ENCODE assay signal across 1 cellular context in genomic region chr10:98460837-98461499, GRCh38.
TF ChIP-seq lines count a peak whose summit lies in the region.

No MANE protein-coding gene starts in this region.

TF ChIP-seq in K562, 482 proteins besides CTCF, POLR2A, EP300 and RAD21 (continued from another document and continues in another):
- TF ChIP-seq, protein P1, sequence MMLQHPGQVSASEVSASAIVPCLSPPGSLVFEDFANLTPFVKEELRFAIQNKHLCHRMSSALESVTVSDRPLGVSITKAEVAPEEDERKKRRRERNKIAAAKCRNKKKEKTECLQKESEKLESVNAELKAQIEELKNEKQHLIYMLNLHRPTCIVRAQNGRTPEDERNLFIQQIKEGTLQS (IDR thresholded peaks at IDR 0.05) = peak; percentile 100
- TF ChIP-seq, protein P1 (CRISPR knock-in tag; conservative IDR thresholded peaks at IDR 0.05) = peak; percentile 99
- peak; percentile 53; the same call in 1 of the 2 replicates for TF ChIP-seq PYGO2 (tag; IDR thresholded peaks at IDR 0.05)
- TF ChIP-seq CBFA2T3 (IDR thresholded peaks at IDR 0.05) = peak; percentile 97
- no peak for TF ChIP-seq DIDO1 (tag; IDR thresholded peaks at IDR 0.05; ENCODE audit: low read depth)
- peak; percentile 77 for TF ChIP-seq POLR2AphosphoS5 (IDR thresholded peaks at IDR 0.05; ENCODE audit: control insufficient read depth, insufficient read depth, low read depth, low read length)
- TF ChIP-seq, protein P2, sequence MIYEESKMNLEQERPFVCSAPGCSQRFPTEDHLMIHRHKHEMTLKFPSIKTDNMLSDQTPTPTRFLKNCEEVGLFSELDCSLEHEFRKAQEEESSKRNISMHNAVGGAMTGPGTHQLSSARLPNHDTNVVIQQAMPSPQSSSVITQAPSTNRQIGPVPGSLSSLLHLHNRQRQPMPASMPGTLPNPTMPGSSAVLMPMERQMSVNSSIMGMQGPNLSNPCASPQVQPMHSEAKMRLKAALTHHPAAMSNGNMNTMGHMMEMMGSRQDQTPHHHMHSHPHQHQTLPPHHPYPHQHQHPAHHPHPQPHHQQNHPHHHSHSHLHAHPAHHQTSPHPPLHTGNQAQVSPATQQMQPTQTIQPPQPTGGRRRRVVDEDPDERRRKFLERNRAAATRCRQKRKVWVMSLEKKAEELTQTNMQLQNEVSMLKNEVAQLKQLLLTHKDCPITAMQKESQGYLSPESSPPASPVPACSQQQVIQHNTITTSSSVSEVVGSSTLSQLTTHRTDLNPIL (CRISPR knock-in tag; IDR thresholded peaks at IDR 0.05) = no peak
- no peak for TF ChIP-seq ZC3H8 (IDR thresholded peaks at IDR 0.05)
- TF ChIP-seq HINFP (tag; conservative IDR thresholded peaks at IDR 0.05; ENCODE audit: low read depth) = peak; percentile 99
- TF ChIP-seq, protein P3, sequence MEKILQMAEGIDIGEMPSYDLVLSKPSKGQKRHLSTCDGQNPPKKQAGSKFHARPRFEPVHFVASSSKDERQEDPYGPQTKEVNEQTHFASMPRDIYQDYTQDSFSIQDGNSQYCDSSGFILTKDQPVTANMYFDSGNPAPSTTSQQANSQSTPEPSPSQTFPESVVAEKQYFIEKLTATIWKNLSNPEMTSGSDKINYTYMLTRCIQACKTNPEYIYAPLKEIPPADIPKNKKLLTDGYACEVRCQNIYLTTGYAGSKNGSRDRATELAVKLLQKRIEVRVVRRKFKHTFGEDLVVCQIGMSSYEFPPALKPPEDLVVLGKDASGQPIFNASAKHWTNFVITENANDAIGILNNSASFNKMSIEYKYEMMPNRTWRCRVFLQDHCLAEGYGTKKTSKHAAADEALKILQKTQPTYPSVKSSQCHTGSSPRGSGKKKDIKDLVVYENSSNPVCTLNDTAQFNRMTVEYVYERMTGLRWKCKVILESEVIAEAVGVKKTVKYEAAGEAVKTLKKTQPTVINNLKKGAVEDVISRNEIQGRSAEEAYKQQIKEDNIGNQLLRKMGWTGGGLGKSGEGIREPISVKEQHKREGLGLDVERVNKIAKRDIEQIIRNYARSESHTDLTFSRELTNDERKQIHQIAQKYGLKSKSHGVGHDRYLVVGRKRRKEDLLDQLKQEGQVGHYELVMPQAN (IDR thresholded peaks at IDR 0.05; ENCODE audit: borderline replicate concordance) = no peak
- peak; percentile 87 to 97 for TF ChIP-seq MAZ (CRISPR knock-in tag; conservative IDR thresholded peaks at IDR 0.05 in 1 of 2, IDR thresholded peaks at IDR 0.05 in 1 of 2)
- no peak for TF ChIP-seq ZNF76 (CRISPR knock-in tag; IDR thresholded peaks at IDR 0.05; ENCODE audit: borderline replicate concordance)
- TF ChIP-seq, protein P4, sequence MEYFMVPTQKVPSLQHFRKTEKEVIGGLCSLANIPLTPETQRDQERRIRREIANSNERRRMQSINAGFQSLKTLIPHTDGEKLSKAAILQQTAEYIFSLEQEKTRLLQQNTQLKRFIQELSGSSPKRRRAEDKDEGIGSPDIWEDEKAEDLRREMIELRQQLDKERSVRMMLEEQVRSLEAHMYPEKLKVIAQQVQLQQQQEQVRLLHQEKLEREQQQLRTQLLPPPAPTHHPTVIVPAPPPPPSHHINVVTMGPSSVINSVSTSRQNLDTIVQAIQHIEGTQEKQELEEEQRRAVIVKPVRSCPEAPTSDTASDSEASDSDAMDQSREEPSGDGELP (CRISPR knock-in tag; IDR thresholded peaks at IDR 0.05; ENCODE audit: borderline replicate concordance) = peak; percentile 98
- TF ChIP-seq NCOA2 (IDR thresholded peaks at IDR 0.05; ENCODE audit: partially characterized antibody in 2 of 2) = peak; percentile 55 to 62
- peak; percentile 94 for TF ChIP-seq NCOR1 (IDR thresholded peaks at IDR 0.05)
- peak; percentile 70; the same call in 1 of the 2 replicates for TF ChIP-seq ZNF766 (CRISPR knock-in tag; conservative IDR thresholded peaks at IDR 0.05)
- no peak for TF ChIP-seq SRSF9 (IDR thresholded peaks at IDR 0.05; ENCODE audit: borderline replicate concordance, low read depth, low read length)
- peak; percentile 33; the same call in 1 of the 2 replicates for TF ChIP-seq USF1 (CRISPR knock-in tag; IDR thresholded peaks at IDR 0.05)
- TF ChIP-seq ZNF384 (IDR thresholded peaks at IDR 0.05; ENCODE audit: low read depth, low read length) = no peak
- TF ChIP-seq ETV6 (IDR thresholded peaks at IDR 0.05; ENCODE audit: borderline replicate concordance in 1 of 2, low read depth in 2 of 2, low read length in 1 of 2) = no peak
- TF ChIP-seq ETV6 (CRISPR knock-in tag; IDR thresholded peaks at IDR 0.05; ENCODE audit: borderline replicate concordance) = no peak
- TF ChIP-seq CBFA2T2 (conservative IDR thresholded peaks at IDR 0.05) = peak; percentile 95
- no peak for TF ChIP-seq CBX1 (IDR thresholded peaks at IDR 0.05; ENCODE audit: low read depth)
- TF ChIP-seq ZNF140 (CRISPR knock-in tag; IDR thresholded peaks at IDR 0.05) = no peak
- TF ChIP-seq, protein P5, sequence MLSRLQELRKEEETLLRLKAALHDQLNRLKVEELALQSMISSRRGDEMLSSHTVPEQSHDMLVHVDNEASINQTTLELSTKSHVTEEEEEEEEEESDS (CRISPR knock-in tag; IDR thresholded peaks at IDR 0.05) = no peak
- peak; percentile 93 for TF ChIP-seq ARID3A (IDR thresholded peaks at IDR 0.05; ENCODE audit: borderline replicate concordance, low read depth, low read length)
- TF ChIP-seq ZKSCAN8 (CRISPR knock-in tag; IDR thresholded peaks at IDR 0.05) = peak; percentile 71; the same call in 1 of the 2 replicates
- TF ChIP-seq DEAF1 (CRISPR knock-in tag; IDR thresholded peaks at IDR 0.05) = no peak
- TF ChIP-seq ATF1 (CRISPR knock-in tag; IDR thresholded peaks at IDR 0.05) = no peak
- peak; percentile 94 for TF ChIP-seq ATF1 (tag; IDR thresholded peaks at IDR 0.05)
- 0 out of 2 replicates have a peak, but pooled peaks have one; percentile 30 for TF ChIP-seq GABPB1 (CRISPR knock-in tag; IDR thresholded peaks at IDR 0.05)
- no peak for TF ChIP-seq ZNF217 (CRISPR knock-in tag; IDR thresholded peaks at IDR 0.05)
- TF ChIP-seq, protein P6, sequence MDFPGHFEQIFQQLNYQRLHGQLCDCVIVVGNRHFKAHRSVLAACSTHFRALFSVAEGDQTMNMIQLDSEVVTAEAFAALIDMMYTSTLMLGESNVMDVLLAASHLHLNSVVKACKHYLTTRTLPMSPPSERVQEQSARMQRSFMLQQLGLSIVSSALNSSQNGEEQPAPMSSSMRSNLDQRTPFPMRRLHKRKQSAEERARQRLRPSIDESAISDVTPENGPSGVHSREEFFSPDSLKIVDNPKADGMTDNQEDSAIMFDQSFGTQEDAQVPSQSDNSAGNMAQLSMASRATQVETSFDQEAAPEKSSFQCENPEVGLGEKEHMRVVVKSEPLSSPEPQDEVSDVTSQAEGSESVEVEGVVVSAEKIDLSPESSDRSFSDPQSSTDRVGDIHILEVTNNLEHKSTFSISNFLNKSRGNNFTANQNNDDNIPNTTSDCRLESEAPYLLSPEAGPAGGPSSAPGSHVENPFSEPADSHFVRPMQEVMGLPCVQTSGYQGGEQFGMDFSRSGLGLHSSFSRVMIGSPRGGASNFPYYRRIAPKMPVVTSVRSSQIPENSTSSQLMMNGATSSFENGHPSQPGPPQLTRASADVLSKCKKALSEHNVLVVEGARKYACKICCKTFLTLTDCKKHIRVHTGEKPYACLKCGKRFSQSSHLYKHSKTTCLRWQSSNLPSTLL (IDR thresholded peaks at IDR 0.05) = peak; percentile 99
- TF ChIP-seq MBD2 (IDR thresholded peaks at IDR 0.05; ENCODE audit: borderline replicate concordance, low read depth) = peak; percentile 75
- no peak for TF ChIP-seq PHF8 (IDR thresholded peaks at IDR 0.05; ENCODE audit: borderline replicate concordance, low read length)
- no peak for TF ChIP-seq ELF4 (CRISPR knock-in tag; IDR thresholded peaks at IDR 0.05)
- no peak for TF ChIP-seq LARP7 (IDR thresholded peaks at IDR 0.05)
- TF ChIP-seq SMAD2 (IDR thresholded peaks at IDR 0.05; ENCODE audit: low read depth, low read length) = no peak
- 0 out of 2 replicates have a peak, but pooled peaks have one; percentile 33 for TF ChIP-seq TEAD2 (tag; IDR thresholded peaks at IDR 0.05)
- TF ChIP-seq FOS (IDR thresholded peaks at IDR 0.05; ENCODE audit: extremely low read depth, insufficient read length) = peak; percentile 69
- TF ChIP-seq MCM5 (IDR thresholded peaks at IDR 0.05; ENCODE audit: low read depth) = no peak
- peak; percentile 99 for TF ChIP-seq JUND (IDR thresholded peaks at IDR 0.05; ENCODE audit: borderline replicate concordance, low read depth, low read length)
- TF ChIP-seq JUND (tag; IDR thresholded peaks at IDR 0.05; ENCODE audit: borderline replicate concordance, low read depth, low read length) = peak; percentile 99
- TF ChIP-seq FOXM1 (IDR thresholded peaks at IDR 0.05; ENCODE audit: low read depth) = peak; percentile 84
- TF ChIP-seq FOXM1 (CRISPR knock-in tag; IDR thresholded peaks at IDR 0.05; ENCODE audit: low read depth) = no peak
- 0 out of 2 replicates have a peak, but pooled peaks have one; percentile 32 for TF ChIP-seq TCF7 (IDR thresholded peaks at IDR 0.05; ENCODE audit: borderline replicate concordance)
- TF ChIP-seq EGR1 (conservative IDR thresholded peaks at IDR 0.05) = peak; percentile 58; the same call in 1 of the 2 replicates
- TF ChIP-seq ZNF644 (tag; IDR thresholded peaks at IDR 0.05; ENCODE audit: low read depth) = peak; percentile 72
- peak; percentile 90 for TF ChIP-seq PML (IDR thresholded peaks at IDR 0.05; ENCODE audit: low read length)
- TF ChIP-seq ASH1L (IDR thresholded peaks at IDR 0.05; ENCODE audit: borderline replicate concordance, low read depth, partially characterized antibody) = no peak
- peak; percentile 91 for TF ChIP-seq SMAD1 (IDR thresholded peaks at IDR 0.05; ENCODE audit: low read depth, low read length, partially characterized antibody)
- peak; percentile 30; the same call in 1 of the 2 replicates for TF ChIP-seq GABPA (tag; conservative IDR thresholded peaks at IDR 0.05; ENCODE audit: low read depth)
- TF ChIP-seq DACH1 (IDR thresholded peaks at IDR 0.05; ENCODE audit: partially characterized antibody) = peak; percentile 98
- 0 out of 4 replicates have a peak, but pooled peaks of 1 of the 2 experiments have one; percentile 23 for TF ChIP-seq NRF1 (conservative IDR thresholded peaks at IDR 0.05 in 1 of 2, IDR thresholded peaks at IDR 0.05 in 1 of 2)
- no peak for TF ChIP-seq ZSCAN32 (CRISPR knock-in tag; IDR thresholded peaks at IDR 0.05)
- no peak for TF ChIP-seq ZNF41 (CRISPR knock-in tag; conservative IDR thresholded peaks at IDR 0.05)
- TF ChIP-seq FOXP4 (CRISPR knock-in tag; IDR thresholded peaks at IDR 0.05; ENCODE audit: borderline replicate concordance) = no peak
- TF ChIP-seq SPI1 (IDR thresholded peaks at IDR 0.05; ENCODE audit: borderline replicate concordance, low read depth, low read length) = peak; percentile 60; the same call in 1 of the 2 replicates
- TF ChIP-seq U2AF1 (optimal IDR thresholded peaks at IDR 0.05; ENCODE audit: low read depth, low read length) = no peak
